Comparison of ENCODE assay signal across 1 cellular context in the genomic region with DNA sequence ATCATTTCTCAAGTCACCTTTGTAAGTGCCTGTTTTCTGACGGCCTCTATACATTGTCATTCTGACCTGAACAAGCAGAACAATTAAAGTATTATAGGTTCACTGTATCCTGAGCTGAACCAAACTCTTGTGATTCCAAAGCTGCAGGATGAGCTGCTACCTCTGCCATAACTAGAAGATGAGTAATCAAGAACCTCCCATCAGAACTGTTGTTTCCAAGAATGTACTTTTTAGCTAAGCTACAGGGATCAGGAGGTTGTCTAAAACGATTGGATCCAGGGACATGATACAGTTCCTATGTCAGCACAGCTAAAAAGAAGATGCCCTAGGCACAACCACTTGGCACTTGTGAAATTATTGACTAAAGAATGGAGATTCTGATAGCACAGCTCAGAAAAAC.
TF ChIP-seq lines count a peak whose summit lies in the region.

No MANE protein-coding gene starts in this region.

TF ChIP-seq in IMR-90, 13 proteins besides CTCF, POLR2A, EP300 and RAD21 (continued from another document):
- TF ChIP-seq, protein P1, sequence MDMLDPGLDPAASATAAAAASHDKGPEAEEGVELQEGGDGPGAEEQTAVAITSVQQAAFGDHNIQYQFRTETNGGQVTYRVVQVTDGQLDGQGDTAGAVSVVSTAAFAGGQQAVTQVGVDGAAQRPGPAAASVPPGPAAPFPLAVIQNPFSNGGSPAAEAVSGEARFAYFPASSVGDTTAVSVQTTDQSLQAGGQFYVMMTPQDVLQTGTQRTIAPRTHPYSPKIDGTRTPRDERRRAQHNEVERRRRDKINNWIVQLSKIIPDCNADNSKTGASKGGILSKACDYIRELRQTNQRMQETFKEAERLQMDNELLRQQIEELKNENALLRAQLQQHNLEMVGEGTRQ (IDR thresholded peaks at IDR 0.05; ENCODE audit: low read depth, low read length): no peak
- TF ChIP-seq CHD1 (IDR thresholded peaks at IDR 0.05; ENCODE audit: low read depth, low read length): no peak
- no peak for TF ChIP-seq FOS (IDR thresholded peaks at IDR 0.05; ENCODE audit: low read depth, low read length)
- TF ChIP-seq SMC3 (IDR thresholded peaks at IDR 0.05; ENCODE audit: low read depth, low read length): no peak
- TF ChIP-seq MXI1 (IDR thresholded peaks at IDR 0.05; ENCODE audit: borderline replicate concordance, low read depth, low read length): no peak
- no peak for TF ChIP-seq CEBPB (IDR thresholded peaks at IDR 0.05; ENCODE audit: low read depth, low read length)
- TF ChIP-seq RCOR1 (IDR thresholded peaks at IDR 0.05; ENCODE audit: insufficient replicate concordance, low read length): no peak
- no peak for TF ChIP-seq BHLHE40 (IDR thresholded peaks at IDR 0.05; ENCODE audit: low read depth, low read length)
- TF ChIP-seq, protein P2, sequence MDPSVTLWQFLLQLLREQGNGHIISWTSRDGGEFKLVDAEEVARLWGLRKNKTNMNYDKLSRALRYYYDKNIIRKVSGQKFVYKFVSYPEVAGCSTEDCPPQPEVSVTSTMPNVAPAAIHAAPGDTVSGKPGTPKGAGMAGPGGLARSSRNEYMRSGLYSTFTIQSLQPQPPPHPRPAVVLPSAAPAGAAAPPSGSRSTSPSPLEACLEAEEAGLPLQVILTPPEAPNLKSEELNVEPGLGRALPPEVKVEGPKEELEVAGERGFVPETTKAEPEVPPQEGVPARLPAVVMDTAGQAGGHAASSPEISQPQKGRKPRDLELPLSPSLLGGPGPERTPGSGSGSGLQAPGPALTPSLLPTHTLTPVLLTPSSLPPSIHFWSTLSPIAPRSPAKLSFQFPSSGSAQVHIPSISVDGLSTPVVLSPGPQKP (IDR thresholded peaks at IDR 0.05; ENCODE audit: borderline replicate concordance, low read depth, low read length): no peak
